ENCODE assay signal across 8 cellular contexts in genomic region chr3:6671363-6671762, GRCh38.
"Had no signal": no experiment of that assay in that cellular context is flagged by ENCODE, and none has a peak within 500 bp of the region (broad histone marks: within the 10 kb centered on the region; RNA-seq: fewer than 3 reads in every experiment).

No MANE protein-coding gene starts in this region.

- H3K9ac ChIP-seq: KMS-11 had no signal

- H2AFZ ChIP-seq: GM23338 had no signal

- H3K4me3 ChIP-seq: GM23338 had no signal

- ATAC-seq: GM23338 had no signal

- H3K4me2 ChIP-seq: GM23338, KMS-11 had no signal

- DNase-seq: H9, HCEC 1CT, KBM-7 had no signal

- FAIRE-seq: H1, H54, HTR-8/SVneo had no signal

- H3K27ac ChIP-seq: KMS-11 had no signal
